18 cellular contexts compared by ENCODE assay signal in genomic region chr15:93038064-93038705, GRCh38. TPM values are rescaled to one million over a fixed set of nuclear protein-coding genes. Genes with fewer than 3 reads are reported as not detected.
DNase-seq lines count a peak whose midpoint lies in the region; ATAC-seq and TF ChIP-seq lines count a peak whose summit lies in the region.
"Had no signal": no experiment of that assay in that cellular context is flagged by ENCODE, and none has a peak within 500 bp of the region (broad histone marks: within the 10 kb centered on the region; RNA-seq: fewer than 3 reads in every experiment).

No MANE protein-coding gene starts in this region.

- no peak overlapping the region for H3K27ac ChIP-seq in IMR-90 (ENCODE audit: insufficient read depth, low read length)
- peak overlapping the region; percentile 49 for H3K27ac ChIP-seq in stomach smooth muscle (ENCODE audit: low read length)

- no peak overlapping the region for H4K5ac ChIP-seq in IMR-90 (ENCODE audit: low read depth, low read length)

- H3K18ac ChIP-seq in IMR-90 (ENCODE audit: low read depth, low read length), result no peak overlapping the region

- no peak overlapping the region for H2BK20ac ChIP-seq in IMR-90 (ENCODE audit: low read depth, low read length)

- no peak overlapping the region for H4K8ac ChIP-seq in IMR-90 (ENCODE audit: low read depth in 2 of 2, low read length in 2 of 2)

- DNase-seq in IMR-90 (no peak), Calu3 (no peak), NCI-H1105 (lab: John Stamatoyannopoulos, UW) (no peak), kidney tubule cell (ENCODE audit: low spot score) (no peak)
- DNase-seq: activated CD4-positive, CD25-positive, alpha-beta regulatory T cell treated with anti-CD3 and anti-CD28 coated beads, Interleukin-2, amount 50 U/mL, for 72 hours; H9; KG1; NCI-H2081; nephron progenitor cell; stimulated activated CD4-positive, alpha-beta T cell treated with anti-CD3 and anti-CD28 coated beads, Interleukin-2, amount 100 ng/mL, for 24 hours; stomach had no signal

- peaks cover 25% of the 10 kb centered on the region for H3K27me3 Mint-ChIP-seq in dendritic cell treated with granulocyte-macrophage colony-stimulating factor and Interleukin-4, amounts not matched to agents 40 ng/mL and 50 ng/mL, for 4 days
- H3K27me3 Mint-ChIP-seq in nephron (ENCODE audit: low read depth), result peaks cover 9% of the 10 kb centered on the region
- H3K27me3 Mint-ChIP-seq in Calu3 (ENCODE audit: unreplicated experiment), result peaks cover 35% of the 10 kb centered on the region

- H3K4me2 ChIP-seq in IMR-90 (ENCODE audit: low read depth, low read length), result no peak overlapping the region

- H2BK15ac ChIP-seq in IMR-90 (ENCODE audit: low read depth, low read length), result no peak overlapping the region

- H3K4me3 Mint-ChIP-seq in dendritic cell treated with granulocyte-macrophage colony-stimulating factor and Interleukin-4, amounts not matched to agents 40 ng/mL and 50 ng/mL, for 4 days, result no peak overlapping the region
- peak overlapping the region in 1 of 3 experiments; percentile 24 for H3K4me3 Mint-ChIP-seq in nephron
- no peak overlapping the region for H3K4me3 Mint-ChIP-seq in Calu3 (ENCODE audit: low read depth, unreplicated experiment)
- H3K4me3 Mint-ChIP-seq: H9; nephron progenitor cell; T-helper 2 cell treated with Interferon-gamma antibody and Interleukin-4, amounts not matched to agents 5 μg/mL and 100 μg/mL, for 36 hours had no signal

- H3K14ac ChIP-seq in IMR-90 (replicated peaks; ENCODE audit: low read depth, low read length), result no peak overlapping the region

- 79% methylated on average over 4 of the region's 13 CpGs; no CpG with 5 or more reads in 1 of the 2 experiments for WGBS in IMR-90 (ENCODE audit: extremely low coverage in 2 of 2, insufficient read length in 1 of 2), 2 experiments

- H2AK5ac ChIP-seq in IMR-90 (ENCODE audit: low read depth, low read length), result no peak overlapping the region

- H2AK9ac ChIP-seq in IMR-90 (replicated peaks; ENCODE audit: low read depth, low read length, poor library complexity), result peak overlapping the region; percentile 42

- no peaks in the 10 kb centered on the region for H3K36me3 Mint-ChIP-seq in dendritic cell treated with granulocyte-macrophage colony-stimulating factor and Interleukin-4, amounts not matched to agents 40 ng/mL and 50 ng/mL, for 4 days (ENCODE audit: low read depth)
- H3K36me3 Mint-ChIP-seq in nephron (ENCODE audit: low read depth) (peaks cover 7% of the 10 kb centered on the region), Calu3 (ENCODE audit: insufficient read depth, unreplicated experiment) (no peaks in the 10 kb centered on the region)

- CTCF ChIA-PET in IMR-90 (lab: Yijun Ruan, JAX), result interaction anchor here (1.3 to 3.2 kb wide), 2 partner anchors 50 to 1082 kb away, joined by 4 to 13 read pairs; no protein-coding TSS in a partner anchor
- CTCF ChIA-PET in Calu3 (lab: Charles Lee), result interaction anchor here (0.5 to 1.8 kb wide), 4 partner anchors 22 to 1082 kb away, joined by 5 to 9 read pairs (median 5); no protein-coding TSS in a partner anchor

- H3K79me1 ChIP-seq in IMR-90 (ENCODE audit: low read depth in 1 of 2, low read length in 2 of 2), result no peaks in the 10 kb centered on the region

- no peaks in the 10 kb centered on the region for H3K9me3 ChIP-seq in IMR-90 (ENCODE audit: control insufficient read depth, insufficient read depth, low read length)
- H3K9me3 ChIP-seq in stomach smooth muscle (ENCODE audit: control insufficient read depth in 2 of 2, low read length in 2 of 2), result no peaks in the 10 kb centered on the region
- H3K9me3 ChIP-seq: stomach had no signal

- H3K4me3 ChIP-seq in IMR-90 (ENCODE audit: insufficient read depth, low read depth, low read length) (no peak overlapping the region), stomach smooth muscle (ENCODE audit: low read length in 2 of 2) (peak overlapping the region in 1 of 2 donors; percentile 47)
- H3K4me3 ChIP-seq: stomach had no signal

- H4K20me1 ChIP-seq in IMR-90 (ENCODE audit: insufficient read depth, low read length), result no peaks in the 10 kb centered on the region

- POLR2A ChIA-PET in IMR-90 (lab: Charles Lee; ENCODE audit: unreplicated experiment), result no interaction called here

- ATAC-seq in IMR-90 (ENCODE audit: low read depth), result no peak

- dilution Hi-C loops in IMR-90 (cut with HindIII; ENCODE audit: low sequenced_read_pairs, unreplicated experiment), result no loop called here

- H3K23ac ChIP-seq in IMR-90 (ENCODE audit: low read depth, low read length), result no peak overlapping the region

- no peaks in the 10 kb centered on the region for H3K9me1 ChIP-seq in IMR-90 (ENCODE audit: insufficient read depth, low read length)

- in situ Hi-C loops in IMR-90 (cut with MboI; ENCODE audit: low sequenced_read_pairs), result loop anchor here (10.0 kb wide), 2 partner anchors 957 to 1287 kb away; no protein-coding TSS in a partner anchor

- no peak for TF ChIP-seq RAD21 in IMR-90 (IDR thresholded peaks at IDR 0.05; ENCODE audit: low read length)

- H3K4me1 ChIP-seq in IMR-90 (ENCODE audit: control insufficient read depth, insufficient read depth, low read length) (no peaks in the 10 kb centered on the region; the same call in 1 of the 2 replicates), stomach smooth muscle (ENCODE audit: control insufficient read depth, insufficient read depth, low read length) (peaks cover 34% of the 10 kb centered on the region)

- H3K4ac ChIP-seq in IMR-90 (ENCODE audit: low read depth, low read length), result no peak overlapping the region

- H2AFZ ChIP-seq in IMR-90 (replicated peaks; ENCODE audit: low read length, poor library complexity), result no peak overlapping the region

- H3K27me3 ChIP-seq in IMR-90 (ENCODE audit: control insufficient read depth, insufficient read depth, low read length) (peaks cover 2% of the 10 kb centered on the region; the same call in 1 of the 2 replicates), stomach smooth muscle (ENCODE audit: control insufficient read depth in 1 of 2, insufficient read depth in 2 of 2, low read length in 2 of 2) (no peaks in the 10 kb centered on the region)

- H3K36me3 ChIP-seq in IMR-90 (ENCODE audit: control insufficient read depth, insufficient read depth, low read length) (no peaks in the 10 kb centered on the region), stomach smooth muscle (ENCODE audit: control insufficient read depth in 2 of 2, insufficient read depth in 2 of 2, low read length in 2 of 2) (peaks cover 6 to 8% of the 10 kb centered on the region in 2 donors)

- no peak overlapping the region for H4K91ac ChIP-seq in IMR-90 (ENCODE audit: insufficient read depth, low read depth, low read length)

- TF ChIP-seq CTCF in IMR-90 (conservative IDR thresholded peaks at IDR 0.05; ENCODE audit: low read depth, low read length) (no peak), nephron (IDR thresholded peaks at IDR 0.05; ENCODE audit: unreplicated experiment in 3 of 3) (no peak), Calu3 (IDR thresholded peaks at IDR 0.05; ENCODE audit: unreplicated experiment) (no peak)

- no peak overlapping the region for H3K56ac ChIP-seq in IMR-90 (ENCODE audit: extremely low read depth, insufficient read depth, low read length)

- H3K27ac Mint-ChIP-seq in dendritic cell treated with granulocyte-macrophage colony-stimulating factor and Interleukin-4, amounts not matched to agents 40 ng/mL and 50 ng/mL, for 4 days, result peak overlapping the region; percentile 79
- H3K27ac Mint-ChIP-seq in nephron, result peak overlapping the region; percentile 71 to 94 (median 89)
- H3K27ac Mint-ChIP-seq in Calu3 (ENCODE audit: unreplicated experiment), result no peak overlapping the region
- H3K27ac Mint-ChIP-seq: nephron progenitor cell; T-helper 2 cell treated with Interferon-gamma antibody and Interleukin-4, amounts not matched to agents 5 μg/mL and 100 μg/mL, for 36 hours had no signal

- H3K9ac ChIP-seq in IMR-90 (ENCODE audit: low read depth, low read length) (no peak overlapping the region), stomach smooth muscle (ENCODE audit: low read length in 2 of 2) (no peak overlapping the region)

- H3K4me1 Mint-ChIP-seq in dendritic cell treated with granulocyte-macrophage colony-stimulating factor and Interleukin-4, amounts not matched to agents 40 ng/mL and 50 ng/mL, for 4 days (ENCODE audit: low read depth), result peaks cover 47% of the 10 kb centered on the region
- H3K4me1 Mint-ChIP-seq in nephron (peaks cover 26% of the 10 kb centered on the region), Calu3 (ENCODE audit: low read depth, unreplicated experiment) (no peaks in the 10 kb centered on the region)

- intact Hi-C loops in IMR-90 (cut with micrococcal nuclease), result loop anchor here (10.0 kb wide), 1 partner anchor 957 kb away; no protein-coding TSS in a partner anchor
- intact Hi-C loops in dendritic cell treated with granulocyte-macrophage colony-stimulating factor and Interleukin-4, amounts not matched to agents 40 ng/mL and 50 ng/mL, for 4 days (cut with micrococcal nuclease), result no loop called here
- intact Hi-C loops in Calu3 (cut with micrococcal nuclease; ENCODE audit: unreplicated experiment), result loop anchor here (5.0 kb wide), 1 partner anchor 939 kb away; no protein-coding TSS in a partner anchor

- BruUV-seq in IMR-90 (replicated peaks; lab: Mats Ljungman, UMichigan), result no TSS peak
- BruUV-seq in Calu3 (replicated peaks; lab: Mats Ljungman, UMichigan), result no TSS peak

- H3K9me3 Mint-ChIP-seq in dendritic cell treated with granulocyte-macrophage colony-stimulating factor and Interleukin-4, amounts not matched to agents 40 ng/mL and 50 ng/mL, for 4 days, result no peaks in the 10 kb centered on the region
- H3K9me3 Mint-ChIP-seq in nephron (no peaks in the 10 kb centered on the region), Calu3 (ENCODE audit: low read depth, unreplicated experiment) (no peaks in the 10 kb centered on the region)
- H3K9me3 Mint-ChIP-seq: T-helper 2 cell treated with Interferon-gamma antibody and Interleukin-4, amounts not matched to agents 5 μg/mL and 100 μg/mL, for 36 hours had no signal

- no peak for TF ChIP-seq POLR2A in IMR-90 (IDR thresholded peaks at IDR 0.05; ENCODE audit: low read depth, low read length)

- H2BK5ac ChIP-seq in IMR-90 (ENCODE audit: low read depth, low read length, poor library complexity, severe bottlenecking), result no peak overlapping the region

- H2BK120ac ChIP-seq in IMR-90 (ENCODE audit: low read depth, low read length), result no peak overlapping the region

TF ChIP-seq in IMR-90, 13 proteins besides CTCF, POLR2A, EP300 and RAD21 (continues in another document):
- TF ChIP-seq FOS (IDR thresholded peaks at IDR 0.05; ENCODE audit: low read depth, low read length), result no peak

RNA-seq across cellular contexts. Expression of gene RGMA, which starts 50.8 kb away (rescaled TPM):
- total RNA-seq in IMR-90 (2012; rRNA removed), result 0.18 TPM in 1 of 2 replicates, not detected in the other
- polyA plus RNA-seq in IMR-90 (2012; rRNA removed), result 0.23 and 0.26 TPM in 2 replicates
- polyA plus RNA-seq in IMR-90 (2012; cell fraction: cytosol; rRNA removed), result 0.31 and 0.34 TPM in 2 replicates
- polyA plus RNA-seq in IMR-90 (2012; cell fraction: nucleus; rRNA removed; ENCODE audit: low replicate concordance), result 0.09 and 0.21 TPM in 2 replicates
- 0.73 and 0.78 TPM in 2 replicates for total RNA-seq in Calu3 (2022)
- total RNA-seq: activated CD8-positive, alpha-beta memory T cell treated with anti-CD3 and anti-CD28 coated beads for 36 hours; OCI-LY7; SK-MEL-5 had no signal
